In the genomic region with DNA sequence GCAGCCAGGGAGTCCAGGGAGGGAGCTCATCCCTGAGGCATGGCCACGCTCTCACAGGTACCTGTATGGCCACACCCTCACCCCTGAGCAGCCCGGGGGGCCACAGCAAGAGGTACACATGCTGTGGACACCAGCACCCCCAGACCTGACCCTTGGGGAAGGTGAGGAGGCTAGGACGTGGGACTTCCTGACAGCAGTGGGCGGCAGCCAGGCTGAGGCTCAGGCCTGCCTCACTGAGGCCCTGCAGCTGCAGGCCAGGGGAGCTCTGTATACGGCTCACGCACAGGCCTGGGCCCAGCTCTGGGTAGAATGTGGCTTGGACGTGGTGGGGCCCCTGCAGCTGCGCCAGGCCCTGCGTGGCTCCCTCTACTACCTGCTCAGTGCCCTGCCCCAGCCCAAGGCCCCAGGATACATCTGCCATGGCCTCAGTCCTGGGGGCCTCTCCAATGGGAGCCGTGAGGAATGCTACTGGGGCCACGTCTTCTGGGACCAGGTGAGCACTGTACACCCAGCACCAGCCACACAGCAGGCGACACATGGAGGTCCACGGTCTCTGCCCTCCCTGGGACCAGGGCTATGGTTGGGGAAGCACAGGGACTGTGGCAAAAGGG, we compare ENCODE assay signal across 1 cellular context.
TF ChIP-seq lines count a peak whose summit lies in the region.

No MANE protein-coding gene starts in this region.

TF ChIP-seq in H1, 55 proteins besides CTCF, POLR2A, EP300 and RAD21:
- no peak for TF ChIP-seq SIX5 (IDR thresholded peaks at IDR 0.05; ENCODE audit: low read depth, low read length)
